Comparison of ENCODE assay signal across 9 cellular contexts in the genomic region with DNA sequence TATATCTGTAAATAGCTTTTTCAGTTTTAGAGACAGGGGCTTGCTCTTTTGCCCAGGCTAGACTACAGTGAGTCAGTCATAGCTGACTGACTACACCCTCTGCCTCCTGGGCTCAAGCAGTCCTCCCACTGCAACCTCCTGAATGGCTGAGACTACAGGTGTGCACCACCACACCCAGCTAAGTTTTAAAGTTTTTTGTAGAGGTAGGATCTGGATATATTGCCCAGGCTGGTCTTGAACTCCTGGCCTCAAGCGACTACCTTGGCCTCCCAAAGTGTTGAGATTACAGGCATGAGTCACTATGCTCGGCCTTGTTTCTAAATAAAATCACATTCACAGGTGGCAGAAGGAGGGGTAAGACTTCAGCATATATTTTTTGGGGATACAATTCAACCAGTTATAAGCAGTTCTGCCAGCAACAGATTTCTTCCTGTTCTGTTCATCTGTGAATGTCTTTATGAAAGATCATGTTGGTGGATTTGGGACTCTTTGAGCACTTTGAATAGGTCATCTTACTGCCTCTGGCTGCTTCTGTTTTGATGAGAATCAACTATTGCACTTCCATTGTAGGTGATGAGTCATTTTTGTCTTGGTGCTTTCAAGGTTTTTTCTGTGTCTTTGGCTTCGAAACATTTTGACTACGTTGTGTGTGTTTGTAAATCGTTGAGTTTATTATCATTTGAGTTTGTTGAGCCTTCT. TPM values are rescaled to one million over a fixed set of nuclear protein-coding genes. Genes with fewer than 3 reads are reported as not detected.
DNase-seq lines count a peak whose midpoint lies in the region; ATAC-seq and TF ChIP-seq lines count a peak whose summit lies in the region.
"Had no signal": no experiment of that assay in that cellular context is flagged by ENCODE, and none has a peak within 500 bp of the region (broad histone marks: within the 10 kb centered on the region; RNA-seq: fewer than 3 reads in every experiment).

No MANE protein-coding gene starts in this region.

- H3K4me1 ChIP-seq in foreskin keratinocyte = peaks cover 6% of the 10 kb centered on the region

- intact Hi-C loops in left cardiac atrium (cut with DNase I) = no loop called here

- TF ChIP-seq CTCF in foreskin keratinocyte (conservative IDR thresholded peaks at IDR 0.05) = no peak

- peak in 1 of 2 donors; percentile 59 for DNase-seq in foreskin keratinocyte
- no peak for DNase-seq in stimulated activated naive CD4-positive, alpha-beta T cell treated with Interleukin-2 at 50 U/mL for 16 hours (lab: John Stamatoyannopoulos, UW)
- no peak for DNase-seq in stimulated activated CD4-positive, alpha-beta T cell treated with anti-CD3 and anti-CD28 coated beads, Interleukin-2, amount 100 ng/mL, for 24 hours
- DNase-seq in left cardiac atrium = no peak
- DNase-seq in NCI-H82 (lab: John Stamatoyannopoulos, UW) = no peak
- DNase-seq: activated CD4-positive, alpha-beta T cell treated with anti-CD3 and anti-CD28 coated beads, Interleukin-2, amount 50 U/mL, for 1 hour had no signal

- H3K27me3 ChIP-seq in foreskin keratinocyte = no peaks in the 10 kb centered on the region

- ATAC-seq in GM18907 (IDR thresholded peaks at IDR 0.05; ENCODE audit: unreplicated experiment) (peak; percentile 87), GM21825 (IDR thresholded peaks at IDR 0.05; ENCODE audit: unreplicated experiment) (peak; percentile 68), HG03521 (IDR thresholded peaks at IDR 0.05; ENCODE audit: unreplicated experiment) (peak; percentile 60), foreskin keratinocyte (peak; percentile 70), left cardiac atrium (no peak)

- no peak overlapping the region for H3K27ac ChIP-seq in foreskin keratinocyte

RNA-seq across cellular contexts. Expression of gene RBM33, which starts 15.7 kb away (rescaled TPM):
- total RNA-seq in foreskin keratinocyte (21.0 and 23.0 TPM in 2 replicates), left cardiac atrium (10 to 100 TPM; 34.2 to 41.5 TPM)
- polyA plus RNA-seq in foreskin keratinocyte = 6.1 and 6.5 TPM in 2 replicates

Comparison
In these comparisons a context has a peak if more than half of its experiments do, and no peak if none do; other contexts are left out.
1. ATAC-seq: peak in GM18907 (single experiment), GM21825 (single experiment), HG03521 (single experiment) and foreskin keratinocyte (single experiment); none in left cardiac atrium (0 of 2).